Comparison of ENCODE assay signal across 8 cellular contexts in genomic region chr5:115816226-115817042, GRCh38. TPM values are rescaled to one million over a fixed set of nuclear protein-coding genes. Genes with fewer than 3 reads are reported as not detected.
DNase-seq lines count a peak whose midpoint lies in the region; ATAC-seq, FAIRE-seq and TF ChIP-seq lines count a peak whose summit lies in the region.

CDO1 (minus strand) TSS chr5:115816659; CDS start chr5:115816397, 262 bp downstream.

- H3K27ac Mint-ChIP-seq in brain: peak within 1 kb of the TSS; percentile 97 to 100 (median 99)

- H4K20me1 ChIP-seq in hepatocyte (ENCODE audit: insufficient read depth, poor library complexity, severe bottlenecking): no peaks in the 10 kb centered on the region

- H3K4me1 Mint-ChIP-seq in brain: peaks cover 66% of the 10 kb centered on the region

- peaks cover 19% of the 10 kb centered on the region for H3K27me3 Mint-ChIP-seq in brain

- H3K36me3 ChIP-seq in hepatocyte (replicated peaks; ENCODE audit: insufficient read depth, low read depth): no peaks in the 10 kb centered on the region
- no peaks in the 10 kb centered on the region for H3K36me3 ChIP-seq in small intestine (ENCODE audit: control insufficient read depth in 2 of 2, insufficient read depth in 2 of 2, low read length in 2 of 2)

- peak; percentile 66 for ATAC-seq in GM18868 (IDR thresholded peaks at IDR 0.05; ENCODE audit: unreplicated experiment)
- ATAC-seq in GM21526 (IDR thresholded peaks at IDR 0.05; ENCODE audit: low FRiP score, unreplicated experiment): no peak
- no peak for ATAC-seq in GM21367 (IDR thresholded peaks at IDR 0.05; ENCODE audit: unreplicated experiment)

- peaks cover 9% of the 10 kb centered on the region for H3K4me1 ChIP-seq in hepatocyte (ENCODE audit: insufficient read depth)
- peaks cover 0 to 4% of the 10 kb centered on the region in 2 donors for H3K4me1 ChIP-seq in small intestine (ENCODE audit: control insufficient read depth in 2 of 2, insufficient read depth in 1 of 2, low read depth in 1 of 2, low read length in 1 of 2)

- no peak for FAIRE-seq in small intestine (lab: Jason Lieb, UNC)

- H3K36me3 Mint-ChIP-seq in brain: peaks cover 19% of the 10 kb centered on the region

- DNase-seq in NCI-H82 treated with DMSO at 0.1 percent for 48 hours (lab: John Stamatoyannopoulos, UW; ENCODE audit: unreplicated experiment) (peak; percentile 6), hepatocyte (ENCODE audit: low spot score) (peak; percentile 69), pons (ENCODE audit: low spot score) (peak; percentile 61), small intestine (no peak)

- H3K9me3 Mint-ChIP-seq in brain: peaks cover 0 to 4% (median 0%) of the 10 kb centered on the region in 5 experiments

- peak within 1 kb of the TSS; percentile 85 for H3K4me3 ChIP-seq in hepatocyte
- H3K4me3 ChIP-seq in small intestine (ENCODE audit: low read depth in 1 of 2, low read length in 2 of 2): peak within 1 kb of the TSS in 1 of 2 donors; percentile 2

- no peak for TF ChIP-seq CTCF in brain (conservative IDR thresholded peaks at IDR 0.05)
- no peak for TF ChIP-seq CTCF in hepatocyte (IDR thresholded peaks at IDR 0.05; ENCODE audit: poor library complexity)

- H3K79me2 ChIP-seq in hepatocyte: peaks cover 3% of the 10 kb centered on the region

- H3K4me2 ChIP-seq in hepatocyte: peak within 1 kb of the TSS; percentile 93

- no peaks in the 10 kb centered on the region for H3K9me2 ChIP-seq in hepatocyte (replicated peaks; ENCODE audit: insufficient read depth)

- peak within 1 kb of the TSS; percentile 94 for H3K27ac ChIP-seq in hepatocyte
- peak within 1 kb of the TSS in 1 of 2 donors; percentile 52 for H3K27ac ChIP-seq in small intestine (ENCODE audit: low read depth in 1 of 2, low read length in 1 of 2)

- H3K27me3 ChIP-seq in hepatocyte (peaks cover 27% of the 10 kb centered on the region), small intestine (ENCODE audit: control insufficient read depth in 2 of 2, insufficient read depth in 2 of 2, low read length in 2 of 2) (peaks cover 0 to 26% of the 10 kb centered on the region in 2 donors)

- H2AFZ ChIP-seq in hepatocyte: peak within 1 kb of the TSS; percentile 80

- 1% methylated on average over 69 of the region's 69 CpGs for WGBS in hepatocyte (ENCODE audit: low lambda C conversion rate, missing lambda C conversion rate)
- 2 to 8% (median 7%) methylated on average over 63 to 69 of the region's 69 CpGs for WGBS in small intestine, 3 donors

- peak within 1 kb of the TSS; percentile 90 to 97 (median 94) for H3K4me3 Mint-ChIP-seq in brain

- H3K9me3 ChIP-seq in hepatocyte (ENCODE audit: low read depth) (no peaks in the 10 kb centered on the region), small intestine (ENCODE audit: control insufficient read depth, low read depth) (no peaks in the 10 kb centered on the region)

RNA-seq across cellular contexts. Expression of gene CDO1, which starts in this region (rescaled TPM):
- polyA plus RNA-seq in brain (ENCODE audit: insufficient read depth, low read depth, low replicate concordance): 8.0 TPM
- 29.5 and 29.8 TPM in 2 replicates for total RNA-seq in hepatocyte
- polyA plus RNA-seq in hepatocyte: 8.4 and 17.5 TPM in 2 replicates
- 1 to 10 TPM; 1.1 to 5.9 (median 1.3) TPM for polyA plus RNA-seq in small intestine
